ENCODE assay signal across 27 cellular contexts in the genomic region with DNA sequence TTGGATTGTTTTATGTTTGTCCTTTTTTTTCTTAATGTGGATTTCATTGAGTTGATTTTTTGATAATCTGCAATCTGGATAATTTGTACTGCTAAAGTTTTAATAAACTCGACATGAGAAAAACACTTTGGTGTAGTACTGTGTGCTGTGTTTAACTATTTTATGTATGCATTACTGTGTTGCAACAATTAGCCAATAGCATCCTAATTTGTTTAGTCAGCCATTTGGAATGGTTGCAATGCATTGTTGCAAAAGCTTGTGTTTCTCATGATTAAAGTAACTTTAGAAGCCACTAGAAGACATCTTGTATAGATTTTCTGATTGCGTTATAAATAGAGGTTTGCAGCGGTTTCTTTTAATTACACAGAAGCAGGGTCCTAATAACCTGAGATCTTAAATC. TPM values are rescaled to one million over a fixed set of nuclear protein-coding genes. Genes with fewer than 3 reads are reported as not detected.
A peak's percentile ranks its signal among the peaks of the same experiment; 100 is the strongest.
DNase-seq lines count a peak whose midpoint lies in the region; ATAC-seq and TF ChIP-seq lines count a peak whose summit lies in the region.
"Had no signal": no experiment of that assay in that cellular context is flagged by ENCODE, and none has a peak within 500 bp of the region (broad histone marks: within the 10 kb centered on the region; RNA-seq: fewer than 3 reads in every experiment).

No MANE protein-coding gene starts in this region.

- ATAC-seq in stimulated activated naive CD8-positive, alpha-beta T cell treated with anti-CD3 and anti-CD28 coated beads, Interleukin-15, amount 100 ng/mL, for 72 hours, result no peak
- no peak for ATAC-seq in CD4-positive, alpha-beta T cell (ENCODE audit: poor library complexity)
- no peak for ATAC-seq in GM18907 (IDR thresholded peaks at IDR 0.05; ENCODE audit: unreplicated experiment)
- ATAC-seq: heart left ventricle; natural killer cell treated with Interleukin-12 subunit alpha and Interleukin-12 subunit beta and Interleukin-15 and Interleukin-18, amount 100 ng/mL, for 72 hours; stimulated activated effector memory CD8-positive, alpha-beta T cell treated with anti-CD3 and anti-CD28 coated beads, Interleukin-12 subunit alpha, Interleukin-12 subunit beta, amount 100 ng/mL, for 72 hours had no signal

- no peaks in the 10 kb centered on the region for H3K4me1 ChIP-seq in thyroid gland
- H3K4me1 ChIP-seq: HAP-1, heart left ventricle had no signal

- peaks cover 75% of the 10 kb centered on the region for H3K36me3 ChIP-seq in SK-N-MC (ENCODE audit: insufficient read depth, low read length)
- H3K36me3 ChIP-seq in thyroid gland, result peaks cover 45 to 50% of the 10 kb centered on the region in 2 donors

- peak; percentile 61 for DNase-seq in ELR (ENCODE audit: low read depth)
- peak; percentile 10 for DNase-seq in SK-N-MC (ENCODE audit: low read depth, low spot score)
- peak; percentile 91 for DNase-seq in fibroblast of gingiva (ENCODE audit: low read depth)
- DNase-seq in retinal pigment epithelial cell (ENCODE audit: low read depth), result peak; percentile 0
- no peak for DNase-seq in stimulated activated naive CD8-positive, alpha-beta T cell treated with anti-CD3 and anti-CD28 coated beads, Interleukin-15, amount 100 ng/mL, for 72 hours
- no peak for DNase-seq in thyroid gland
- no peak for DNase-seq in CD4-positive, alpha-beta T cell
- DNase-seq: activated CD4-positive, alpha-beta memory T cell treated with anti-CD3 and anti-CD28 coated beads for 36 hours; activated naive CD4-positive, alpha-beta T cell treated with anti-CD3 and anti-CD28 coated beads, Interleukin-2, amount 50 U/mL, for 16 hours; activated T-cell treated with anti-CD3 and anti-CD28 coated beads, Interleukin-2, amount 50 U/mL, for 1 hour; dermis blood vessel endothelial cell; DND-41; heart left ventricle; NCI-H1105; NCI-H2107; NCI-H526 treated with DMSO at 0.1 percent for 48 hours; stimulated activated CD4-positive, alpha-beta T cell treated with anti-CD3 and anti-CD28 coated beads, Interleukin-15, amount 100 ng/mL, for 24 hours; WERI-Rb-1 had no signal

- POLR2A ChIA-PET in CD4-positive, alpha-beta T cell (lab: Charles Lee), result no interaction called here

- H3K9me3 ChIP-seq in SK-N-MC (ENCODE audit: low read depth, low read length) (no peaks in the 10 kb centered on the region), thyroid gland (no peaks in the 10 kb centered on the region)
- no peaks in the 10 kb centered on the region for H3K9me3 ChIP-seq in CD4-positive, alpha-beta T cell (ENCODE audit: control insufficient read depth, low read length)
- H3K9me3 ChIP-seq: HAP-1, heart left ventricle had no signal

- H3K27me3 Mint-ChIP-seq in stimulated activated naive CD8-positive, alpha-beta T cell treated with anti-CD3 and anti-CD28 coated beads, Interleukin-15, amount 100 ng/mL, for 72 hours, result no peaks in the 10 kb centered on the region
- H3K27me3 Mint-ChIP-seq in CD4-positive, alpha-beta T cell, result no peaks in the 10 kb centered on the region
- H3K27me3 Mint-ChIP-seq: activated CD4-positive, alpha-beta memory T cell treated with anti-CD3 and anti-CD28 coated beads for 36 hours; brain; natural killer cell treated with Interleukin-12 subunit alpha and Interleukin-12 subunit beta and Interleukin-15 and Interleukin-18, amount 100 ng/mL, for 72 hours had no signal

- no peak for TF ChIP-seq POLR2A in thyroid gland (IDR thresholded peaks at IDR 0.05)

- H3K4me1 Mint-ChIP-seq in stimulated activated naive CD8-positive, alpha-beta T cell treated with anti-CD3 and anti-CD28 coated beads, Interleukin-15, amount 100 ng/mL, for 72 hours, result no peaks in the 10 kb centered on the region
- H3K4me1 Mint-ChIP-seq in CD4-positive, alpha-beta T cell (ENCODE audit: low read depth), result no peaks in the 10 kb centered on the region
- H3K4me1 Mint-ChIP-seq: brain; stimulated activated effector memory CD8-positive, alpha-beta T cell treated with anti-CD3 and anti-CD28 coated beads, Interleukin-12 subunit alpha, Interleukin-12 subunit beta, amount 100 ng/mL, for 72 hours had no signal

- H3K27ac ChIP-seq in SK-N-MC (peak overlapping the region; percentile 27; the same call in 1 of the 2 replicates), thyroid gland (no peak overlapping the region)
- H3K27ac ChIP-seq in CD4-positive, alpha-beta T cell (ENCODE audit: low read depth, low read length), result no peak overlapping the region
- H3K27ac ChIP-seq: epithelial cell of prostate, heart left ventricle, WERI-Rb-1 had no signal

- TF ChIP-seq CTCF in retinal pigment epithelial cell (conservative IDR thresholded peaks at IDR 0.05; ENCODE audit: low read depth, low read length) (no peak), thyroid gland (IDR thresholded peaks at IDR 0.05) (no peak)
- TF ChIP-seq CTCF in CD4-positive, alpha-beta T cell (IDR thresholded peaks at IDR 0.05), result no peak

- no peaks in the 10 kb centered on the region for H3K27me3 ChIP-seq in thyroid gland
- H3K27me3 ChIP-seq in CD4-positive, alpha-beta T cell (ENCODE audit: control insufficient read depth, insufficient read depth, low read length), result no peaks in the 10 kb centered on the region
- H3K27me3 ChIP-seq: heart left ventricle had no signal

- no peak overlapping the region for H3K4me3 Mint-ChIP-seq in stimulated activated naive CD8-positive, alpha-beta T cell treated with anti-CD3 and anti-CD28 coated beads, Interleukin-15, amount 100 ng/mL, for 72 hours
- H3K4me3 Mint-ChIP-seq in CD4-positive, alpha-beta T cell, result no peak overlapping the region
- H3K4me3 Mint-ChIP-seq: activated CD4-positive, alpha-beta memory T cell treated with anti-CD3 and anti-CD28 coated beads for 36 hours; brain; natural killer cell treated with Interleukin-12 subunit alpha and Interleukin-12 subunit beta and Interleukin-15 and Interleukin-18, amount 100 ng/mL, for 72 hours; stimulated activated effector memory CD8-positive, alpha-beta T cell treated with anti-CD3 and anti-CD28 coated beads, Interleukin-12 subunit alpha, Interleukin-12 subunit beta, amount 100 ng/mL, for 72 hours; T-helper 1 cell treated with Interleukin-12 subunit alpha and Interleukin-12 subunit beta and Interleukin-4 antibody, amounts not matched to agents 30 μg/mL and 1 μg/mL, for 36 hours had no signal

- H3K9ac ChIP-seq in SK-N-MC (ENCODE audit: insufficient read length), result no peak overlapping the region

- no peak overlapping the region for H3K27ac Mint-ChIP-seq in stimulated activated naive CD8-positive, alpha-beta T cell treated with anti-CD3 and anti-CD28 coated beads, Interleukin-15, amount 100 ng/mL, for 72 hours
- H3K27ac Mint-ChIP-seq in CD4-positive, alpha-beta T cell, result no peak overlapping the region
- H3K27ac Mint-ChIP-seq: activated CD4-positive, alpha-beta memory T cell treated with anti-CD3 and anti-CD28 coated beads for 36 hours; brain; natural killer cell treated with Interleukin-12 subunit alpha and Interleukin-12 subunit beta and Interleukin-15 and Interleukin-18, amount 100 ng/mL, for 72 hours; stimulated activated effector memory CD8-positive, alpha-beta T cell treated with anti-CD3 and anti-CD28 coated beads, Interleukin-12 subunit alpha, Interleukin-12 subunit beta, amount 100 ng/mL, for 72 hours; T-helper 1 cell treated with Interleukin-12 subunit alpha and Interleukin-12 subunit beta and Interleukin-4 antibody, amounts not matched to agents 30 μg/mL and 1 μg/mL, for 36 hours had no signal

- 96% methylated on average over 3 of the region's 3 CpGs for WGBS in thyroid gland, 2 donors

- CTCF ChIA-PET in CD4-positive, alpha-beta T cell (lab: Charles Lee), result no interaction called here

- H3K9me3 Mint-ChIP-seq in stimulated activated naive CD8-positive, alpha-beta T cell treated with anti-CD3 and anti-CD28 coated beads, Interleukin-15, amount 100 ng/mL, for 72 hours, result no peaks in the 10 kb centered on the region
- no peaks in the 10 kb centered on the region for H3K9me3 Mint-ChIP-seq in CD4-positive, alpha-beta T cell
- H3K9me3 Mint-ChIP-seq: activated CD4-positive, alpha-beta memory T cell treated with anti-CD3 and anti-CD28 coated beads for 36 hours; brain; natural killer cell treated with Interleukin-12 subunit alpha and Interleukin-12 subunit beta and Interleukin-15 and Interleukin-18, amount 100 ng/mL, for 72 hours; stimulated activated effector memory CD8-positive, alpha-beta T cell treated with anti-CD3 and anti-CD28 coated beads, Interleukin-12 subunit alpha, Interleukin-12 subunit beta, amount 100 ng/mL, for 72 hours; T-helper 1 cell treated with Interleukin-12 subunit alpha and Interleukin-12 subunit beta and Interleukin-4 antibody, amounts not matched to agents 30 μg/mL and 1 μg/mL, for 36 hours had no signal

- H3K4me3 ChIP-seq in SK-N-MC (no peak overlapping the region), retinal pigment epithelial cell (ENCODE audit: low read length) (no peak overlapping the region), thyroid gland (replicated peaks in 1 of 3) (no peak overlapping the region)
- H3K4me3 ChIP-seq: HAP-1, heart left ventricle had no signal

- peaks cover 24% of the 10 kb centered on the region for H3K36me3 Mint-ChIP-seq in CD4-positive, alpha-beta T cell (ENCODE audit: low read depth)
- H3K36me3 Mint-ChIP-seq: stimulated activated effector memory CD8-positive, alpha-beta T cell treated with anti-CD3 and anti-CD28 coated beads, Interleukin-12 subunit alpha, Interleukin-12 subunit beta, amount 100 ng/mL, for 72 hours had no signal

- intact Hi-C loops in thyroid gland (cut with DNase I), result no loop called here
- intact Hi-C loops in CD4-positive, alpha-beta T cell (cut with DNase I, micrococcal nuclease), result no loop called here

RNA-seq across cellular contexts. Expression of a gene that starts 53.5 kb away (rescaled TPM):
- total RNA-seq in thyroid gland, result 10 to 100 TPM; 38.5 to 54.0 (median 46.3) TPM
- 10 to 100 TPM; 83.4 to 87.8 TPM for total RNA-seq in CD4-positive, alpha-beta T cell

RNA-seq across cellular contexts. Expression of a gene that starts 56.6 kb away (rescaled TPM):
- 1 to 10 TPM in 2 of 4 donors, not detected in 2; 1.6 TPM for total RNA-seq in thyroid gland
- 1 to 10 TPM; 2.2 to 3.1 TPM for total RNA-seq in CD4-positive, alpha-beta T cell
- total RNA-seq: activated CD4-positive, alpha-beta memory T cell treated with anti-CD3 and anti-CD28 coated beads for 36 hours; dermis blood vessel endothelial cell; heart left ventricle; lung microvascular endothelial cell; pulmonary artery endothelial cell had no signal

RNA-seq across cellular contexts. Expression of a gene that starts 56.6 kb away (rescaled TPM):
- 10 to 100 TPM; 12.1 to 20.0 (median 13.2) TPM for total RNA-seq in thyroid gland
- 1 to 10 TPM; 4.5 to 6.5 TPM for total RNA-seq in CD4-positive, alpha-beta T cell

Comparison
In these comparisons a context has a peak if more than half of its experiments do, and no peak if none do; other contexts are left out.
1. DNase-seq: peak in ELR (single experiment), SK-N-MC (single experiment), fibroblast of gingiva (single experiment) and retinal pigment epithelial cell (single experiment); none in stimulated activated naive CD8-positive, alpha-beta T cell treated with anti-CD3 and anti-CD28 coated beads, Interleukin-15, amount 100 ng/mL, for 72 hours (0 of 2), thyroid gland (0 of 2) and CD4-positive, alpha-beta T cell (0 of 10).